Comparison of ENCODE assay signal across 8 cellular contexts in genomic region chr16:10509534-10510025, GRCh38.
DNase-seq lines count a peak whose midpoint lies in the region; ATAC-seq, FAIRE-seq and TF ChIP-seq lines count a peak whose summit lies in the region.

No MANE protein-coding gene starts in this region.

- H3K36me3 ChIP-seq in bronchial epithelial cell (ENCODE audit: control insufficient read depth, insufficient read depth, low read length): no peaks in the 10 kb centered on the region

- CTCF ChIA-PET in A549 (lab: Yijun Ruan, JAX): interaction anchor here (0.6 to 10.3 kb wide), 31 partner anchors 9 to 1879 kb away, joined by 3 to 198 read pairs (median 4); partner anchors contain the start of gene TEKT5

- no peak overlapping the region for H3K4me2 ChIP-seq in A549

- H3K27me3 ChIP-seq in bronchial epithelial cell (ENCODE audit: control insufficient read depth, insufficient read depth, low read length): no peaks in the 10 kb centered on the region

- DNase-seq in A549 (ENCODE audit: low read depth in 1 of 2, low spot score in 1 of 2) (peak; percentile 82 to 84), GM18507 (ENCODE audit: extremely low spot score, insufficient read length, low read depth) (peak; percentile 68), NCI-H2196 (lab: John Stamatoyannopoulos, UW; ENCODE audit: unreplicated experiment) (peak; percentile 78), bronchial epithelial cell (ENCODE audit: low read depth) (peak; percentile 66), islet precursor cell (peak; percentile 75)
- peak; percentile 51 to 73 for DNase-seq in stimulated activated CD4-positive, alpha-beta T cell treated with anti-CD3 and anti-CD28 coated beads, Interleukin-2, amount 100 ng/mL, for 24 hours

- TF ChIP-seq CTCF in A549 (IDR thresholded peaks at IDR 0.05) (peak; percentile 86), WI38 (IDR thresholded peaks at IDR 0.05; ENCODE audit: low read depth, low read length) (peak; percentile 73), bronchial epithelial cell (IDR thresholded peaks at IDR 0.05; ENCODE audit: insufficient read depth, low read length, severe bottlenecking) (peak; percentile 78)

- no peak overlapping the region for H3K27ac ChIP-seq in A549

- ATAC-seq in A549: peak; percentile 99
- peak; percentile 81 for ATAC-seq in HG03097 (IDR thresholded peaks at IDR 0.05; ENCODE audit: low FRiP score, unreplicated experiment)

- peak; percentile 91 for FAIRE-seq in A549 (lab: Jason Lieb, UNC)
- FAIRE-seq in GM18507 (lab: Jason Lieb, UNC): peak; percentile 94
- FAIRE-seq in bronchial epithelial cell (lab: Jason Lieb, UNC): no peak

- H3K4me3 ChIP-seq in A549 (no peak overlapping the region), WI38 (ENCODE audit: low read depth, low read length) (no peak overlapping the region), bronchial epithelial cell (ENCODE audit: low read depth, low read length) (no peak overlapping the region)

- POLR2A ChIA-PET in A549 (lab: Yijun Ruan, JAX): interaction anchor here (0.6 to 1.0 kb wide), 2 partner anchors 229 to 235 kb away, joined by 3 to 4 read pairs; no protein-coding TSS in a partner anchor

- peak; percentile 89 to 93 for TF ChIP-seq RAD21 in A549 (conservative IDR thresholded peaks at IDR 0.05 in 1 of 2, IDR thresholded peaks at IDR 0.05 in 1 of 2)

- no peak for TF ChIP-seq EP300 in A549 (IDR thresholded peaks at IDR 0.05)

- WGBS in A549 (ENCODE audit: missing lambda C conversion rate): 19% methylated on average over 6 of the region's 6 CpGs

- no peaks in the 10 kb centered on the region for H3K9me3 ChIP-seq in A549

- TF ChIP-seq POLR2A in A549 (IDR thresholded peaks at IDR 0.05; ENCODE audit: low read length): no peak

- no peaks in the 10 kb centered on the region for H3K4me1 ChIP-seq in A549

TF ChIP-seq in A549, 52 proteins besides CTCF, POLR2A, EP300 and RAD21:
- TF ChIP-seq SMC3 (IDR thresholded peaks at IDR 0.05): peak; percentile 91
- no peak for TF ChIP-seq ZC3H11A (IDR thresholded peaks at IDR 0.05)
- no peak for TF ChIP-seq CHD2 (IDR thresholded peaks at IDR 0.05; ENCODE audit: low read length, partially characterized antibody)
- TF ChIP-seq JUNB (IDR thresholded peaks at IDR 0.05): no peak
- TF ChIP-seq GATA3 (IDR thresholded peaks at IDR 0.05; ENCODE audit: borderline replicate concordance): no peak
